1 cellular context compared by ENCODE assay signal in the genomic region with DNA sequence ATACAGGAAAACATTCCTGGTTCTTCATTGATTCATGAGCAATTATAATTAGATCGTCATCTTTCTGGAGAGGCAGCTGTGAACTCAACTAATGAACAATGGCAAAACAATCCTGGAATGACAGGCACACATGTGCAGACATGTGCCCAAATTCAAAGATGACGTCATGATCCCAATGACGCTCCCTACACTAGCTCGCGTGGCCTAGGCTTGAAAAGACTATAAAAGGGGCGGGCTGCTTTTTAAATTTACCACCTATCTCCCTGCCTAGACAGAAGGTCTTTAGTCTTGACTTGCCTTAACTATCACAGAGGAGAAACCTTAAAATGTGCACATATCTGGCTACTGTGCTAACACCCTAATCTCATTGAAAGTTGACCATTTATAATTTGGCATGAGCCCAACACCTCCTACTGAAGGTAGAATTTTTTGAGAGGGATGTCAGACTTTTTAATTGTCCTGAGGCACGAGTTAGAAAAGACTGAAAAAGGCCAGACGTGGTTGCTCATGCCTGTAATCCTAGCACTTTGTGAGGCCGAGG.
TF ChIP-seq lines count a peak whose summit lies in the region.

No MANE protein-coding gene starts in this region.

TF ChIP-seq in HEK293, 187 proteins besides CTCF, POLR2A, EP300 and RAD21 (continued from another document and continues in another):
- TF ChIP-seq, protein P1, sequence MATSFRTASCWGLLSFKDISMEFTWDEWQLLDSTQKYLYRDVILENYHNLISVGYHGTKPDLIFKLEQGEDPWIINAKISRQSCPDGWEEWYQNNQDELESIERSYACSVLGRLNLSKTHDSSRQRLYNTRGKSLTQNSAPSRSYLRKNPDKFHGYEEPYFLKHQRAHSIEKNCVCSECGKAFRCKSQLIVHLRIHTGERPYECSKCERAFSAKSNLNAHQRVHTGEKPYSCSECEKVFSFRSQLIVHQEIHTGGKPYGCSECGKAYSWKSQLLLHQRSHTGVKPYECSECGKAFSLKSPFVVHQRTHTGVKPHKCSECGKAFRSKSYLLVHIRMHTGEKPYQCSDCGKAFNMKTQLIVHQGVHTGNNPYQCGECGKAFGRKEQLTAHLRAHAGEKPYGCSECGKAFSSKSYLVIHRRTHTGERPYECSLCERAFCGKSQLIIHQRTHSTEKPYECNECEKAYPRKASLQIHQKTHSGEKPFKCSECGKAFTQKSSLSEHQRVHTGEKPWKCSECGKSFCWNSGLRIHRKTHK (tag by site-specific recombination; IDR thresholded peaks at IDR 0.05) = no peak
- TF ChIP-seq ZBTB7A (tag by site-specific recombination; IDR thresholded peaks at IDR 0.05; ENCODE audit: low read depth) = no peak
- TF ChIP-seq KLF9 (tag by site-specific recombination; IDR thresholded peaks at IDR 0.05; ENCODE audit: low read depth) = peak; percentile 43; the same call in 1 of the 2 replicates
- no peak for TF ChIP-seq ZFHX2 (tag by site-specific recombination; conservative IDR thresholded peaks at IDR 0.05)
- no peak for TF ChIP-seq ZFP41 (tag by site-specific recombination; IDR thresholded peaks at IDR 0.05; ENCODE audit: borderline replicate concordance)
- TF ChIP-seq, protein P2, sequence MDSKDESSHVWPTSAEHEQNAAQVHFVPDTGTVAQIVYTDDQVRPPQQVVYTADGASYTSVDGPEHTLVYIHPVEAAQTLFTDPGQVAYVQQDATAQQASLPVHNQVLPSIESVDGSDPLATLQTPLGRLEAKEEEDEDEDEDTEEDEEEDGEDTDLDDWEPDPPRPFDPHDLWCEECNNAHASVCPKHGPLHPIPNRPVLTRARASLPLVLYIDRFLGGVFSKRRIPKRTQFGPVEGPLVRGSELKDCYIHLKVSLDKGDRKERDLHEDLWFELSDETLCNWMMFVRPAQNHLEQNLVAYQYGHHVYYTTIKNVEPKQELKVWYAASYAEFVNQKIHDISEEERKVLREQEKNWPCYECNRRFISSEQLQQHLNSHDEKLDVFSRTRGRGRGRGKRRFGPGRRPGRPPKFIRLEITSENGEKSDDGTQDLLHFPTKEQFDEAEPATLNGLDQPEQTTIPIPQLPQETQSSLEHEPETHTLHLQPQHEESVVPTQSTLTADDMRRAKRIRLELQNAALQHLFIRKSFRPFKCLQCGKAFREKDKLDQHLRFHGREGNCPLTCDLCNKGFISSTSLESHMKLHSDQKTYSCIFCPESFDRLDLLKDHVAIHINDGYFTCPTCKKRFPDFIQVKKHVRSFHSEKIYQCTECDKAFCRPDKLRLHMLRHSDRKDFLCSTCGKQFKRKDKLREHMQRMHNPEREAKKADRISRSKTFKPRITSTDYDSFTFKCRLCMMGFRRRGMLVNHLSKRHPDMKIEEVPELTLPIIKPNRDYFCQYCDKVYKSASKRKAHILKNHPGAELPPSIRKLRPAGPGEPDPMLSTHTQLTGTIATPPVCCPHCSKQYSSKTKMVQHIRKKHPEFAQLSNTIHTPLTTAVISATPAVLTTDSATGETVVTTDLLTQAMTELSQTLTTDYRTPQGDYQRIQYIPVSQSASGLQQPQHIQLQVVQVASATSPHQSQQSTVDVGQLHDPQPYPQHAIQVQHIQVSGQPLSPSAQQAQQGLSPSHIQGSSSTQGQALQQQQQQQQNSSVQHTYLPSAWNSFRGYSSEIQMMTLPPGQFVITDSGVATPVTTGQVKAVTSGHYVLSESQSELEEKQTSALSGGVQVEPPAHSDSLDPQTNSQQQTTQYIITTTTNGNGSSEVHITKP (tag by site-specific recombination; IDR thresholded peaks at IDR 0.05) = peak; percentile 39; the same call in 1 of the 2 replicates
- peak; percentile 42; the same call in 1 of the 2 replicates for TF ChIP-seq ZNF843 (tag by site-specific recombination; IDR thresholded peaks at IDR 0.05)
- peak; percentile 98 for TF ChIP-seq ZNF629 (tag by site-specific recombination; IDR thresholded peaks at IDR 0.05)
- no peak for TF ChIP-seq ZNF274 (IDR thresholded peaks at IDR 0.05; ENCODE audit: low read length)
- no peak for TF ChIP-seq ZNF274 (tag by site-specific recombination; IDR thresholded peaks at IDR 0.05; ENCODE audit: borderline replicate concordance)
- no peak for TF ChIP-seq ZNF610 (tag by site-specific recombination; IDR thresholded peaks at IDR 0.05; ENCODE audit: borderline replicate concordance)
- no peak for TF ChIP-seq ZNF654 (tag by site-specific recombination; IDR thresholded peaks at IDR 0.05; ENCODE audit: low read depth)
- 0 out of 2 replicates have a peak, but pooled peaks have one; percentile 74 for TF ChIP-seq ZNF324 (tag by site-specific recombination; IDR thresholded peaks at IDR 0.05)
- TF ChIP-seq, protein P3, sequence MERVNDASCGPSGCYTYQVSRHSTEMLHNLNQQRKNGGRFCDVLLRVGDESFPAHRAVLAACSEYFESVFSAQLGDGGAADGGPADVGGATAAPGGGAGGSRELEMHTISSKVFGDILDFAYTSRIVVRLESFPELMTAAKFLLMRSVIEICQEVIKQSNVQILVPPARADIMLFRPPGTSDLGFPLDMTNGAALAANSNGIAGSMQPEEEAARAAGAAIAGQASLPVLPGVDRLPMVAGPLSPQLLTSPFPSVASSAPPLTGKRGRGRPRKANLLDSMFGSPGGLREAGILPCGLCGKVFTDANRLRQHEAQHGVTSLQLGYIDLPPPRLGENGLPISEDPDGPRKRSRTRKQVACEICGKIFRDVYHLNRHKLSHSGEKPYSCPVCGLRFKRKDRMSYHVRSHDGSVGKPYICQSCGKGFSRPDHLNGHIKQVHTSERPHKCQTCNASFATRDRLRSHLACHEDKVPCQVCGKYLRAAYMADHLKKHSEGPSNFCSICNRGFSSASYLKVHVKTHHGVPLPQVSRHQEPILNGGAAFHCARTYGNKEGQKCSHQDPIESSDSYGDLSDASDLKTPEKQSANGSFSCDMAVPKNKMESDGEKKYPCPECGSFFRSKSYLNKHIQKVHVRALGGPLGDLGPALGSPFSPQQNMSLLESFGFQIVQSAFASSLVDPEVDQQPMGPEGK (tag by site-specific recombination; IDR thresholded peaks at IDR 0.05) = peak; percentile 42
- TF ChIP-seq ZNF544 (tag by site-specific recombination; IDR thresholded peaks at IDR 0.05) = no peak
- TF ChIP-seq, protein P4, sequence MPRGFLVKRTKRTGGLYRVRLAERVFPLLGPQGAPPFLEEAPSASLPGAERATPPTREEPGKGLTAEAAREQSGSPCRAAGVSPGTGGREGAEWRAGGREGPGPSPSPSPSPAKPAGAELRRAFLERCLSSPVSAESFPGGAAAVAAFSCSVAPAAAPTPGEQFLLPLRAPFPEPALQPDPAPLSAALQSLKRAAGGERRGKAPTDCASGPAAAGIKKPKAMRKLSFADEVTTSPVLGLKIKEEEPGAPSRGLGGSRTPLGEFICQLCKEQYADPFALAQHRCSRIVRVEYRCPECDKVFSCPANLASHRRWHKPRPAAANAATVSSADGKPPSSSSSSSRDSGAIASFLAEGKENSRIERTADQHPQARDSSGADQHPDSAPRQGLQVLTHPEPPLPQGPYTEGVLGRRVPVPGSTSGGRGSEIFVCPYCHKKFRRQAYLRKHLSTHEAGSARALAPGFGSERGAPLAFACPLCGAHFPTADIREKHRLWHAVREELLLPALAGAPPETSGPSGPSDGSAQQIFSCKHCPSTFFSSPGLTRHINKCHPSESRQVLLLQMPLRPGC (tag by site-specific recombination; IDR thresholded peaks at IDR 0.05) = peak; percentile 87; the same call in 1 of the 2 replicates
- TF ChIP-seq ZNF76 (tag by site-specific recombination; IDR thresholded peaks at IDR 0.05; ENCODE audit: borderline replicate concordance, low read depth) = peak; percentile 53; the same call in 1 of the 2 replicates
- 0 out of 2 replicates have a peak, but pooled peaks have one; percentile 28 for TF ChIP-seq BCL11B (tag by site-specific recombination; IDR thresholded peaks at IDR 0.05; ENCODE audit: low read depth)
- no peak for TF ChIP-seq ZNF529 (tag by site-specific recombination; IDR thresholded peaks at IDR 0.05; ENCODE audit: insufficient replicate concordance)
- TF ChIP-seq ZNF24 (tag by site-specific recombination; IDR thresholded peaks at IDR 0.05) = peak; percentile 83
- peak; percentile 92 for TF ChIP-seq SP7 (tag by site-specific recombination; IDR thresholded peaks at IDR 0.05)
- TF ChIP-seq ZNF600 (tag by site-specific recombination; IDR thresholded peaks at IDR 0.05) = peak; percentile 70
- TF ChIP-seq ZNF223 (tag by site-specific recombination; IDR thresholded peaks at IDR 0.05) = no peak
- TF ChIP-seq, protein P5, sequence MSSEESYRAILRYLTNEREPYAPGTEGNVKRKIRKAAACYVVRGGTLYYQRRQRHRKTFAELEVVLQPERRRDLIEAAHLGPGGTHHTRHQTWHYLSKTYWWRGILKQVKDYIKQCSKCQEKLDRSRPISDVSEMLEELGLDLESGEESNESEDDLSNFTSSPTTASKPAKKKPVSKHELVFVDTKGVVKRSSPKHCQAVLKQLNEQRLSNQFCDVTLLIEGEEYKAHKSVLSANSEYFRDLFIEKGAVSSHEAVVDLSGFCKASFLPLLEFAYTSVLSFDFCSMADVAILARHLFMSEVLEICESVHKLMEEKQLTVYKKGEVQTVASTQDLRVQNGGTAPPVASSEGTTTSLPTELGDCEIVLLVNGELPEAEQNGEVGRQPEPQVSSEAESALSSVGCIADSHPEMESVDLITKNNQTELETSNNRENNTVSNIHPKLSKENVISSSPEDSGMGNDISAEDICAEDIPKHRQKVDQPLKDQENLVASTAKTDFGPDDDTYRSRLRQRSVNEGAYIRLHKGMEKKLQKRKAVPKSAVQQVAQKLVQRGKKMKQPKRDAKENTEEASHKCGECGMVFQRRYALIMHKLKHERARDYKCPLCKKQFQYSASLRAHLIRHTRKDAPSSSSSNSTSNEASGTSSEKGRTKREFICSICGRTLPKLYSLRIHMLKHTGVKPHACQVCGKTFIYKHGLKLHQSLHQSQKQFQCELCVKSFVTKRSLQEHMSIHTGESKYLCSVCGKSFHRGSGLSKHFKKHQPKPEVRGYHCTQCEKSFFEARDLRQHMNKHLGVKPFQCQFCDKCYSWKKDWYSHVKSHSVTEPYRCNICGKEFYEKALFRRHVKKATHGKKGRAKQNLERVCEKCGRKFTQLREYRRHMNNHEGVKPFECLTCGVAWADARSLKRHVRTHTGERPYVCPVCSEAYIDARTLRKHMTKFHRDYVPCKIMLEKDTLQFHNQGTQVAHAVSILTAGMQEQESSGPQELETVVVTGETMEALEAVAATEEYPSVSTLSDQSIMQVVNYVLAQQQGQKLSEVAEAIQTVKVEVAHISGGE (tag by site-specific recombination; conservative IDR thresholded peaks at IDR 0.05; ENCODE audit: low read depth) = no peak
- TF ChIP-seq ZNF660 (tag by site-specific recombination; IDR thresholded peaks at IDR 0.05) = peak; percentile 72
- TF ChIP-seq ZNF404 (tag by site-specific recombination; IDR thresholded peaks at IDR 0.05) = no peak
- TF ChIP-seq, protein P6, sequence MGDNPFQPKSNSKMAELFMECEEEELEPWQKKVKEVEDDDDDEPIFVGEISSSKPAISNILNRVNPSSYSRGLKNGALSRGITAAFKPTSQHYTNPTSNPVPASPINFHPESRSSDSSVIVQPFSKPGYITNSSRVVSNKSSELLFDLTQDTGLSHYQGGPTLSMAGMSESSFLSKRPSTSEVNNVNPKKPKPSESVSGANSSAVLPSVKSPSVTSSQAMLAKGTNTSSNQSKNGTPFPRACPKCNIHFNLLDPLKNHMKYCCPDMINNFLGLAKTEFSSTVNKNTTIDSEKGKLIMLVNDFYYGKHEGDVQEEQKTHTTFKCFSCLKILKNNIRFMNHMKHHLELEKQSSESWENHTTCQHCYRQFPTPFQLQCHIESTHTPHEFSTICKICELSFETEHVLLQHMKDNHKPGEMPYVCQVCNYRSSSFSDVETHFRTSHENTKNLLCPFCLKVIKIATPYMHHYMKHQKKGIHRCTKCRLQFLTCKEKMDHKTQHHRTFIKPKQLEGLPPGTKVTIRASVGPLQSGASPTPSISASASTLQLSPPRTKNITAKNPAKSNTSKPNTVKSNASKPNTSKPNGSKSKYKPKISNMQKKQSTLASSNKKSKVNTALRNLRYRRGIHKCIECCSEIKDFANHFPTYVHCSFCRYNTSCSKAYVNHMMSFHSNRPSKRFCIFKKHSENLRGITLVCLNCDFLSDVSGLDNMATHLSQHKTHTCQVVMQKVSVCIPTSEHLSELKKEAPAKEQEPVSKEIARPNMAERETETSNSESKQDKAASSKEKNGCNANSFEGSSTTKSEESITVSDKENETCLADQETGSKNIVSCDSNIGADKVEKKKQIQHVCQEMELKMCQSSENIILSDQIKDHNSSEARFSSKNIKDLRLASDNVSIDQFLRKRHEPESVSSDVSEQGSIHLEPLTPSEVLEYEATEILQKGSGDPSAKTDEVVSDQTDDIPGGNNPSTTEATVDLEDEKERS (tag by site-specific recombination; IDR thresholded peaks at IDR 0.05) = peak; percentile 48; the same call in 1 of the 2 replicates
- TF ChIP-seq, protein P7, sequence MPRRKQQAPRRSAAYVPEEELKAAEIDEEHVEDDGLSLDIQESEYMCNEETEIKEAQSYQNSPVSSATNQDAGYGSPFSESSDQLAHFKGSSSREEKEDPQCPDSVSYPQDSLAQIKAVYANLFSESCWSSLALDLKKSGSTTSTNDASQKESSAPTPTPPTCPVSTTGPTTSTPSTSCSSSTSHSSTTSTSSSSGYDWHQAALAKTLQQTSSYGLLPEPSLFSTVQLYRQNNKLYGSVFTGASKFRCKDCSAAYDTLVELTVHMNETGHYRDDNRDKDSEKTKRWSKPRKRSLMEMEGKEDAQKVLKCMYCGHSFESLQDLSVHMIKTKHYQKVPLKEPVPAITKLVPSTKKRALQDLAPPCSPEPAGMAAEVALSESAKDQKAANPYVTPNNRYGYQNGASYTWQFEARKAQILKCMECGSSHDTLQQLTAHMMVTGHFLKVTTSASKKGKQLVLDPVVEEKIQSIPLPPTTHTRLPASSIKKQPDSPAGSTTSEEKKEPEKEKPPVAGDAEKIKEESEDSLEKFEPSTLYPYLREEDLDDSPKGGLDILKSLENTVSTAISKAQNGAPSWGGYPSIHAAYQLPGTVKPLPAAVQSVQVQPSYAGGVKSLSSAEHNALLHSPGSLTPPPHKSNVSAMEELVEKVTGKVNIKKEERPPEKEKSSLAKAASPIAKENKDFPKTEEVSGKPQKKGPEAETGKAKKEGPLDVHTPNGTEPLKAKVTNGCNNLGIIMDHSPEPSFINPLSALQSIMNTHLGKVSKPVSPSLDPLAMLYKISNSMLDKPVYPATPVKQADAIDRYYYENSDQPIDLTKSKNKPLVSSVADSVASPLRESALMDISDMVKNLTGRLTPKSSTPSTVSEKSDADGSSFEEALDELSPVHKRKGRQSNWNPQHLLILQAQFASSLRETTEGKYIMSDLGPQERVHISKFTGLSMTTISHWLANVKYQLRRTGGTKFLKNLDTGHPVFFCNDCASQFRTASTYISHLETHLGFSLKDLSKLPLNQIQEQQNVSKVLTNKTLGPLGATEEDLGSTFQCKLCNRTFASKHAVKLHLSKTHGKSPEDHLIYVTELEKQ (tag by site-specific recombination; IDR thresholded peaks at IDR 0.05; ENCODE audit: borderline replicate concordance) = peak; percentile 81
- peak; percentile 71 for TF ChIP-seq ZBTB48 (tag by site-specific recombination; IDR thresholded peaks at IDR 0.05)
- peak; percentile 47; the same call in 1 of the 2 replicates for TF ChIP-seq MYNN (tag by site-specific recombination; IDR thresholded peaks at IDR 0.05; ENCODE audit: borderline replicate concordance)
- peak; percentile 47; the same call in 1 of the 2 replicates for TF ChIP-seq ZFP69B (tag by site-specific recombination; IDR thresholded peaks at IDR 0.05)
- TF ChIP-seq, protein P8, sequence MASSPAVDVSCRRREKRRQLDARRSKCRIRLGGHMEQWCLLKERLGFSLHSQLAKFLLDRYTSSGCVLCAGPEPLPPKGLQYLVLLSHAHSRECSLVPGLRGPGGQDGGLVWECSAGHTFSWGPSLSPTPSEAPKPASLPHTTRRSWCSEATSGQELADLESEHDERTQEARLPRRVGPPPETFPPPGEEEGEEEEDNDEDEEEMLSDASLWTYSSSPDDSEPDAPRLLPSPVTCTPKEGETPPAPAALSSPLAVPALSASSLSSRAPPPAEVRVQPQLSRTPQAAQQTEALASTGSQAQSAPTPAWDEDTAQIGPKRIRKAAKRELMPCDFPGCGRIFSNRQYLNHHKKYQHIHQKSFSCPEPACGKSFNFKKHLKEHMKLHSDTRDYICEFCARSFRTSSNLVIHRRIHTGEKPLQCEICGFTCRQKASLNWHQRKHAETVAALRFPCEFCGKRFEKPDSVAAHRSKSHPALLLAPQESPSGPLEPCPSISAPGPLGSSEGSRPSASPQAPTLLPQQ (tag by site-specific recombination; IDR thresholded peaks at IDR 0.05) = peak; percentile 50; the same call in 1 of the 2 replicates
